12 cellular contexts compared by ENCODE assay signal in genomic region chr6:110325197-110325596, GRCh38. TPM values are rescaled to one million over a fixed set of nuclear protein-coding genes. Genes with fewer than 3 reads are reported as not detected.
DNase-seq lines count a peak whose midpoint lies in the region; ATAC-seq and TF ChIP-seq lines count a peak whose summit lies in the region.
"Had no signal": no experiment of that assay in that cellular context is flagged by ENCODE, and none has a peak within 500 bp of the region (broad histone marks: within the 10 kb centered on the region; RNA-seq: fewer than 3 reads in every experiment).

No MANE protein-coding gene starts in this region.

- no peaks in the 10 kb centered on the region for H3K27me3 ChIP-seq in tibial artery

- peak overlapping the region; percentile 31 to 57 for H3K27ac ChIP-seq in tibial artery

- H3K36me3 ChIP-seq in tibial artery, result no peaks in the 10 kb centered on the region

- ATAC-seq in SK-N-SH treated with all-trans-retinoic acid at 6 μM for 48 hours (peak; percentile 61), left colon (peak; percentile 91), HG02763 (IDR thresholded peaks at IDR 0.05; ENCODE audit: unreplicated experiment) (no peak)
- no peak for ATAC-seq in stimulated activated memory B cell treated with anti-CD40 and anti-IgM and Interleukin-4, amounts not matched to agents 10 μg/mL and 1 μg/mL and 100 μg/mL, for 72 hours
- no peak for ATAC-seq in activated naive CD8-positive, alpha-beta T cell treated with anti-CD3 and anti-CD28 coated beads, Interleukin-2, amount 50 U/mL, for 24 hours

- H3K36me3 Mint-ChIP-seq in stimulated activated memory B cell treated with anti-CD40 and anti-IgM and Interleukin-4, amounts not matched to agents 10 μg/mL and 1 μg/mL and 100 μg/mL, for 72 hours, result no peaks in the 10 kb centered on the region
- no peaks in the 10 kb centered on the region for H3K36me3 Mint-ChIP-seq in activated naive CD8-positive, alpha-beta T cell treated with anti-CD3 and anti-CD28 coated beads, Interleukin-2, amount 50 U/mL, for 24 hours (ENCODE audit: low read depth)

- peaks cover 6% of the 10 kb centered on the region for H3K4me1 Mint-ChIP-seq in stimulated activated memory B cell treated with anti-CD40 and anti-IgM and Interleukin-4, amounts not matched to agents 10 μg/mL and 1 μg/mL and 100 μg/mL, for 72 hours
- no peaks in the 10 kb centered on the region for H3K4me1 Mint-ChIP-seq in activated naive CD8-positive, alpha-beta T cell treated with anti-CD3 and anti-CD28 coated beads, Interleukin-2, amount 50 U/mL, for 24 hours

- no peak overlapping the region for H3K4me3 Mint-ChIP-seq in stimulated activated memory B cell treated with anti-CD40 and anti-IgM and Interleukin-4, amounts not matched to agents 10 μg/mL and 1 μg/mL and 100 μg/mL, for 72 hours
- H3K4me3 Mint-ChIP-seq in activated naive CD8-positive, alpha-beta T cell treated with anti-CD3 and anti-CD28 coated beads, Interleukin-2, amount 50 U/mL, for 24 hours, result no peak overlapping the region

- H3K9me3 ChIP-seq in tibial artery, result no peaks in the 10 kb centered on the region

- peaks cover 14% of the 10 kb centered on the region for H3K27me3 Mint-ChIP-seq in stimulated activated memory B cell treated with anti-CD40 and anti-IgM and Interleukin-4, amounts not matched to agents 10 μg/mL and 1 μg/mL and 100 μg/mL, for 72 hours
- H3K27me3 Mint-ChIP-seq in activated naive CD8-positive, alpha-beta T cell treated with anti-CD3 and anti-CD28 coated beads, Interleukin-2, amount 50 U/mL, for 24 hours, result no peaks in the 10 kb centered on the region

- TF ChIP-seq CTCF in tibial artery (IDR thresholded peaks at IDR 0.05), result no peak

- intact Hi-C loops in left colon (cut with DNase I, micrococcal nuclease) (no loop called here), tibial artery (cut with DNase I; ENCODE audit: low total_unique reads) (no loop called here)

- peaks cover 0 to 46% (median 18%) of the 10 kb centered on the region in 4 donors for H3K4me1 ChIP-seq in tibial artery

- H3K9me3 Mint-ChIP-seq in stimulated activated memory B cell treated with anti-CD40 and anti-IgM and Interleukin-4, amounts not matched to agents 10 μg/mL and 1 μg/mL and 100 μg/mL, for 72 hours, result no peaks in the 10 kb centered on the region
- H3K9me3 Mint-ChIP-seq in activated naive CD8-positive, alpha-beta T cell treated with anti-CD3 and anti-CD28 coated beads, Interleukin-2, amount 50 U/mL, for 24 hours, result no peaks in the 10 kb centered on the region

- H3K27ac Mint-ChIP-seq in stimulated activated memory B cell treated with anti-CD40 and anti-IgM and Interleukin-4, amounts not matched to agents 10 μg/mL and 1 μg/mL and 100 μg/mL, for 72 hours, result no peak overlapping the region
- H3K27ac Mint-ChIP-seq in activated naive CD8-positive, alpha-beta T cell treated with anti-CD3 and anti-CD28 coated beads, Interleukin-2, amount 50 U/mL, for 24 hours, result no peak overlapping the region

- DNase-seq in NCI-H1436 (lab: John Stamatoyannopoulos, UW) (peak; percentile 28), NCI-H1436 treated with DMSO at 0.1 percent for 48 hours (lab: John Stamatoyannopoulos, UW) (no peak), left colon (peak; percentile 21 to 42), tibial artery (no peak)
- DNase-seq in activated naive CD8-positive, alpha-beta T cell treated with anti-CD3 and anti-CD28 coated beads, Interleukin-2, amount 50 U/mL, for 24 hours, result no peak
- DNase-seq: activated CD4-positive, alpha-beta T cell treated with anti-CD3 and anti-CD28 coated beads, Interleukin-2, amount 50 U/mL, for 48 hours; stimulated activated CD4-positive, alpha-beta T cell treated with anti-CD3 and anti-CD28 coated beads, Interleukin-2, amount 100 ng/mL, for 48 hours had no signal

- no peak overlapping the region for H3K4me3 ChIP-seq in tibial artery

TF ChIP-seq in SK-N-SH treated with all-trans-retinoic acid at 6 μM for 48 hours, 23 proteins besides CTCF, POLR2A, EP300 and RAD21:
- TF ChIP-seq ARNTL (CRISPR knock-in tag; IDR thresholded peaks at IDR 0.05; ENCODE audit: borderline replicate concordance, low read depth) (no peak), ISL1 (CRISPR knock-in tag; IDR thresholded peaks at IDR 0.05) (peak; percentile 37; the same call in 1 of the 2 replicates), CREB5 (CRISPR knock-in tag; IDR thresholded peaks at IDR 0.05; ENCODE audit: low read depth) (no peak), TSHZ2 (CRISPR knock-in tag; IDR thresholded peaks at IDR 0.05) (peak; percentile 54; the same call in 1 of the 2 replicates), TOX (CRISPR knock-in tag; IDR thresholded peaks at IDR 0.05; ENCODE audit: borderline replicate concordance) (no peak)

RNA-seq across cellular contexts. Expression of gene METTL24, which starts 33.0 kb away (rescaled TPM):
- 1 to 10 TPM in 1 of 2 donors, under 1 TPM in 1; 0.31 to 4.3 TPM for total RNA-seq in left colon
- total RNA-seq: lung microvascular endothelial cell, RPMI7951 had no signal

Comparison
In these comparisons a context has a peak if more than half of its experiments do, and no peak if none do; other contexts are left out.
1. DNase-seq: peak in NCI-H1436 (single experiment) and left colon (2 of 2); none in NCI-H1436 treated with DMSO at 0.1 percent for 48 hours (single experiment), tibial artery (0 of 2) and activated naive CD8-positive, alpha-beta T cell treated with anti-CD3 and anti-CD28 coated beads, Interleukin-2, amount 50 U/mL, for 24 hours (single experiment).
2. ATAC-seq: peak in SK-N-SH treated with all-trans-retinoic acid at 6 μM for 48 hours (single experiment) and left colon (single experiment); none in stimulated activated memory B cell treated with anti-CD40 and anti-IgM and Interleukin-4, amounts not matched to agents 10 μg/mL and 1 μg/mL and 100 μg/mL, for 72 hours (single experiment), HG02763 (single experiment) and activated naive CD8-positive, alpha-beta T cell treated with anti-CD3 and anti-CD28 coated beads, Interleukin-2, amount 50 U/mL, for 24 hours (single experiment).